ENCODE assay signal across 21 cellular contexts in genomic region chr21:32114434-32115063, GRCh38.
DNase-seq lines count a peak whose midpoint lies in the region; FAIRE-seq and TF ChIP-seq lines count a peak whose summit lies in the region.
"Had no signal": no experiment of that assay in that cellular context is flagged by ENCODE, and none has a peak within 500 bp of the region (broad histone marks: within the 10 kb centered on the region; RNA-seq: fewer than 3 reads in every experiment).

No MANE protein-coding gene starts in this region.

- H4K8ac ChIP-seq in H1 (ENCODE audit: extremely low read depth, insufficient read depth, low read length) = no peak overlapping the region

- no peak overlapping the region for H3K27ac ChIP-seq in H1 (ENCODE audit: low read depth, low read length)
- H3K27ac ChIP-seq: BLaER1 treated with 17β-estradiol and CSF1 and Interleukin-3, amounts not matched to agents 10 nM and 100 nM; HL-60 had no signal

- H2BK12ac ChIP-seq in H1 (ENCODE audit: low read depth, low read length) = no peak overlapping the region

- H4K5ac ChIP-seq in H1 (ENCODE audit: insufficient read length, low read depth, low read length) = no peak overlapping the region

- no peak for FAIRE-seq in H1 (lab: Jason Lieb, UNC)
- FAIRE-seq: D721Med, GM19239, HTR-8/SVneo had no signal

- peaks cover 3% of the 10 kb centered on the region for H3K4me1 Mint-ChIP-seq in mesothelial cell of epicardium
- H3K4me1 Mint-ChIP-seq: CD8-positive, alpha-beta memory T cell; IgD-negative memory B cell had no signal

- H3K27ac Mint-ChIP-seq in mesothelial cell of epicardium = peak overlapping the region; percentile 66
- H3K27ac Mint-ChIP-seq: CD8-positive, alpha-beta memory T cell; IgD-negative memory B cell; T-helper 2 cell treated with Interferon-gamma antibody and Interleukin-4, amounts not matched to agents 5 μg/mL and 100 μg/mL, for 36 hours had no signal

- peaks cover 9% of the 10 kb centered on the region for H3K9me3 Mint-ChIP-seq in mesothelial cell of epicardium
- H3K9me3 Mint-ChIP-seq: IgD-negative memory B cell; T-helper 2 cell treated with Interferon-gamma antibody and Interleukin-4, amounts not matched to agents 5 μg/mL and 100 μg/mL, for 36 hours had no signal

- H3K27me3 ChIP-seq in H1 (replicated peaks in 1 of 4; ENCODE audit: control insufficient read depth in 3 of 4, extremely low read depth in 1 of 4, insufficient read depth in 3 of 4, low read length in 3 of 4) (no peaks in the 10 kb centered on the region; a peak in 1 of 7 replicates), MG63 (no peaks in the 10 kb centered on the region)
- H3K27me3 ChIP-seq: BLaER1 treated with 17β-estradiol and CSF1 and Interleukin-3, amounts not matched to agents 10 nM and 100 nM had no signal

- H3K4me1 ChIP-seq in H1 (replicated peaks in 1 of 4; ENCODE audit: control insufficient read depth in 3 of 4, insufficient read depth in 4 of 4, low read length in 3 of 4) = no peaks in the 10 kb centered on the region
- H3K4me1 ChIP-seq: BLaER1 treated with 17β-estradiol and CSF1 and Interleukin-3, amounts not matched to agents 10 nM and 100 nM had no signal

- H4K20me1 ChIP-seq in H1 (replicated peaks in 1 of 2; ENCODE audit: control insufficient read depth in 1 of 2, insufficient read depth in 2 of 2, low read length in 2 of 2) = no peaks in the 10 kb centered on the region
- H4K20me1 ChIP-seq: BLaER1 treated with 17β-estradiol and CSF1 and Interleukin-3, amounts not matched to agents 10 nM and 100 nM had no signal

- 86% methylated on average over 12 of the region's 12 CpGs; no CpG with 5 or more reads in 1 of the 2 experiments for WGBS in H1 (ENCODE audit: extremely low coverage in 1 of 2, insufficient coverage in 1 of 2, insufficient read length in 1 of 2, insufficient replicate concordance in 2 of 2, low coverage in 1 of 2, low lambda C conversion rate in 2 of 2, missing lambda C conversion rate in 1 of 2), 2 experiments

- no peak overlapping the region for H2BK15ac ChIP-seq in H1 (ENCODE audit: low read length)

- no peak for TF ChIP-seq CTCF in AG10803 (conservative IDR thresholded peaks at IDR 0.05; ENCODE audit: low read length)
- no peak for TF ChIP-seq CTCF in HFF-Myc (IDR thresholded peaks at IDR 0.05; ENCODE audit: low read depth, low read length, missing control alignments)
- no peak for TF ChIP-seq CTCF in H1 (IDR thresholded peaks at IDR 0.05; ENCODE audit: control extremely low read depth in 1 of 3, insufficient read depth in 1 of 3, low read depth in 1 of 3, low read length in 3 of 3)
- no peak for TF ChIP-seq CTCF in mesothelial cell of epicardium (IDR thresholded peaks at IDR 0.05; ENCODE audit: unreplicated experiment)

- no peak overlapping the region for H3K9ac ChIP-seq in H1 (replicated peaks in 1 of 4; ENCODE audit: extremely low read depth in 1 of 4, low read depth in 3 of 4, low read length in 3 of 4)
- H3K9ac ChIP-seq: BLaER1 treated with 17β-estradiol and CSF1 and Interleukin-3, amounts not matched to agents 10 nM and 100 nM had no signal

- no peak overlapping the region for H3K4me2 ChIP-seq in H1 (ENCODE audit: insufficient read depth in 1 of 2, low read depth in 2 of 2, low read length in 2 of 2)
- H3K4me2 ChIP-seq: BLaER1 treated with 17β-estradiol and CSF1 and Interleukin-3, amounts not matched to agents 10 nM and 100 nM had no signal

- no peak for TF ChIP-seq POLR2A in H1 (IDR thresholded peaks at IDR 0.05; ENCODE audit: control extremely low read depth in 1 of 2, low read depth in 2 of 2, low read length in 2 of 2)

- H3K56ac ChIP-seq in H1 (replicated peaks; ENCODE audit: insufficient read length, low read depth, low read length) = no peak overlapping the region

- no peaks in the 10 kb centered on the region; the same call in 1 of the 2 replicates for H3K23me2 ChIP-seq in H1 (ENCODE audit: low read depth, low read length)

- H3K36me3 ChIP-seq in H1 (ENCODE audit: control insufficient read depth in 2 of 4, insufficient read depth in 4 of 4, low read length in 3 of 4) (no peaks in the 10 kb centered on the region), MG63 (no peaks in the 10 kb centered on the region)
- H3K36me3 ChIP-seq: BLaER1 treated with 17β-estradiol and CSF1 and Interleukin-3, amounts not matched to agents 10 nM and 100 nM had no signal

- H2BK120ac ChIP-seq in H1 (replicated peaks; ENCODE audit: low read depth, low read length) = no peak overlapping the region

- no peaks in the 10 kb centered on the region for H3K36me3 Mint-ChIP-seq in mesothelial cell of epicardium
- H3K36me3 Mint-ChIP-seq: CD8-positive, alpha-beta memory T cell had no signal

- POLR2A ChIA-PET in H1 (lab: Charles Lee; ENCODE audit: partially characterized antibody) = no interaction called here

- CTCF ChIA-PET in H1 (lab: Charles Lee; ENCODE audit: partially characterized antibody) = interaction anchor here (0.6 to 0.7 kb wide), 2 partner anchors 14 to 18 kb away, joined by 3 to 6 read pairs; no protein-coding TSS in a partner anchor

- peak overlapping the region; percentile 50; the same call in 1 of the 2 replicates for H2AFZ ChIP-seq in H1 (ENCODE audit: low read length)

- peaks cover 11% of the 10 kb centered on the region for H3K27me3 Mint-ChIP-seq in mesothelial cell of epicardium (ENCODE audit: low read depth)

- H3K18ac ChIP-seq in H1 (ENCODE audit: extremely low read depth, low read length) = no peak overlapping the region

- peak; percentile 84 for DNase-seq in AG10803 (ENCODE audit: low read depth)
- DNase-seq in HFF-Myc (ENCODE audit: extremely low read depth, low read depth) = peak; percentile 72
- no peak for DNase-seq in H1 (ENCODE audit: low read depth in 1 of 2, low spot score in 2 of 2)
- DNase-seq in mesothelial cell of epicardium (ENCODE audit: low spot score in 2 of 2, unreplicated experiment in 2 of 2) = no peak
- no peak for DNase-seq in MG63
- no peak for DNase-seq in DMS53 (lab: John Stamatoyannopoulos, UW)
- no peak for DNase-seq in SHP77 treated with DMSO at 0.1 percent for 48 hours (lab: John Stamatoyannopoulos, UW)
- DNase-seq: CD8-positive, alpha-beta memory T cell; GF-D8; Kasumi-1; NCI-H1048; NCI-H446; NCI-H69; PC-3 had no signal

- no peak for TF ChIP-seq RAD21 in H1 (IDR thresholded peaks at IDR 0.05 in 1 of 2, conservative IDR thresholded peaks at IDR 0.05 in 1 of 2; ENCODE audit: low read depth in 2 of 2, low read length in 2 of 2)

- H3K4me3 Mint-ChIP-seq in mesothelial cell of epicardium = no peak overlapping the region
- H3K4me3 Mint-ChIP-seq: CD8-positive, alpha-beta memory T cell; IgD-negative memory B cell; T-helper 2 cell treated with Interferon-gamma antibody and Interleukin-4, amounts not matched to agents 5 μg/mL and 100 μg/mL, for 36 hours had no signal

- H3K9me3 ChIP-seq in H1 (ENCODE audit: insufficient read depth in 2 of 2, low read depth in 1 of 2, low read length in 1 of 2) = no peaks in the 10 kb centered on the region
- H3K9me3 ChIP-seq in MG63 = no peaks in the 10 kb centered on the region
- H3K9me3 ChIP-seq: BLaER1 treated with 17β-estradiol and CSF1 and Interleukin-3, amounts not matched to agents 10 nM and 100 nM had no signal

- no peak overlapping the region for H4K91ac ChIP-seq in H1 (replicated peaks; ENCODE audit: insufficient read length, low read length)

- no peak overlapping the region for H2AK5ac ChIP-seq in H1 (ENCODE audit: low read depth, low read length)

- H3K4me3 ChIP-seq in AG10803 (ENCODE audit: low read length) (no peak overlapping the region), HFF-Myc (replicated peaks; ENCODE audit: low read depth, low read length) (no peak overlapping the region), H1 (ENCODE audit: extremely low read depth in 1 of 4, insufficient read depth in 2 of 4, low read depth in 3 of 4, low read length in 4 of 4) (no peak overlapping the region), MG63 (no peak overlapping the region)
- H3K4me3 ChIP-seq: BLaER1 treated with 17β-estradiol and CSF1 and Interleukin-3, amounts not matched to agents 10 nM and 100 nM had no signal

- no peak for TF ChIP-seq EP300 in H1 (IDR thresholded peaks at IDR 0.05; ENCODE audit: borderline replicate concordance in 1 of 2, low read depth in 2 of 2, low read length in 2 of 2)

- no peak overlapping the region for H3K23ac ChIP-seq in H1 (ENCODE audit: insufficient read length)

- H3K79me2 ChIP-seq in H1 (ENCODE audit: control insufficient read depth in 1 of 2, insufficient read depth in 2 of 2, low read length in 2 of 2) = no peaks in the 10 kb centered on the region

- no peak overlapping the region for H3K14ac ChIP-seq in H1 (ENCODE audit: insufficient read length)

- no peak overlapping the region for H3K4ac ChIP-seq in H1 (replicated peaks; ENCODE audit: insufficient read length, low read depth, low read length)

- H3K79me1 ChIP-seq in H1 (ENCODE audit: low read depth, low read length) = no peaks in the 10 kb centered on the region

- H2BK20ac ChIP-seq in H1 (ENCODE audit: low read length) = no peak overlapping the region

- H2BK5ac ChIP-seq in H1 (ENCODE audit: low read depth, low read length) = no peak overlapping the region

TF ChIP-seq in H1, 55 proteins besides CTCF, POLR2A, EP300 and RAD21 (continues in another document):
- TF ChIP-seq ZNF274 (IDR thresholded peaks at IDR 0.05; ENCODE audit: borderline replicate concordance, extremely low read depth, low read length) (no peak), RXRA (IDR thresholded peaks at IDR 0.05; ENCODE audit: insufficient read depth, low read depth, low read length) (no peak), SUZ12 (IDR thresholded peaks at IDR 0.05; ENCODE audit: low read length) (no peak), BACH1 (IDR thresholded peaks at IDR 0.05; ENCODE audit: low read length) (no peak), SIX5 (IDR thresholded peaks at IDR 0.05; ENCODE audit: low read depth, low read length) (no peak), SP4 (IDR thresholded peaks at IDR 0.05; ENCODE audit: low read length) (no peak), RNF2 (IDR thresholded peaks at IDR 0.05; ENCODE audit: borderline replicate concordance, low read depth, low read length, missing control alignments, poor library complexity, severe bottlenecking) (no peak), SIN3A (conservative IDR thresholded peaks at IDR 0.05 in 1 of 2, IDR thresholded peaks at IDR 0.05 in 1 of 2; ENCODE audit: low read depth in 1 of 2, low read length in 2 of 2) (no peak), POLR2AphosphoS5 (IDR thresholded peaks at IDR 0.05; ENCODE audit: low read depth, low read length) (no peak), E2F6 (IDR thresholded peaks at IDR 0.05) (no peak), TAF1 (IDR thresholded peaks at IDR 0.05; ENCODE audit: low read depth, low read length) (no peak), RFX5 (IDR thresholded peaks at IDR 0.05; ENCODE audit: borderline replicate concordance, low read depth, low read length) (no peak), EZH2 (IDR thresholded peaks at IDR 0.05; ENCODE audit: low read depth, low read length, severe bottlenecking) (no peak), POU5F1 (IDR thresholded peaks at IDR 0.05; ENCODE audit: low read depth, low read length) (no peak)

Comparison
In these comparisons a context has a peak if more than half of its experiments do, and no peak if none do; other contexts are left out.
1. DNase-seq: peak in AG10803 (single experiment) and HFF-Myc (single experiment); none in H1 (0 of 2), mesothelial cell of epicardium (0 of 2), MG63 (single experiment), DMS53 (single experiment) and SHP77 treated with DMSO at 0.1 percent for 48 hours (single experiment).